1 cellular context compared by ENCODE assay signal in genomic region chr22:33919591-33920501, GRCh38.
TF ChIP-seq lines count a peak whose summit lies in the region.

TSS of gene LARGE1 (minus strand) at chr22:33920476.

TF ChIP-seq in GM12878, 131 proteins besides CTCF, POLR2A, EP300 and RAD21 (continued from another document):
- TF ChIP-seq RUNX3 (IDR thresholded peaks at IDR 0.05; ENCODE audit: low read length): peak; percentile 75
- TF ChIP-seq, protein P1, sequence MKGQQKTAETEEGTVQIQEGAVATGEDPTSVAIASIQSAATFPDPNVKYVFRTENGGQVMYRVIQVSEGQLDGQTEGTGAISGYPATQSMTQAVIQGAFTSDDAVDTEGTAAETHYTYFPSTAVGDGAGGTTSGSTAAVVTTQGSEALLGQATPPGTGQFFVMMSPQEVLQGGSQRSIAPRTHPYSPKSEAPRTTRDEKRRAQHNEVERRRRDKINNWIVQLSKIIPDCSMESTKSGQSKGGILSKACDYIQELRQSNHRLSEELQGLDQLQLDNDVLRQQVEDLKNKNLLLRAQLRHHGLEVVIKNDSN (IDR thresholded peaks at IDR 0.05; ENCODE audit: borderline replicate concordance, extremely low read length, insufficient read depth, low read depth, low read length): peak; percentile 67
